18 cellular contexts compared by ENCODE assay signal in the genomic region with DNA sequence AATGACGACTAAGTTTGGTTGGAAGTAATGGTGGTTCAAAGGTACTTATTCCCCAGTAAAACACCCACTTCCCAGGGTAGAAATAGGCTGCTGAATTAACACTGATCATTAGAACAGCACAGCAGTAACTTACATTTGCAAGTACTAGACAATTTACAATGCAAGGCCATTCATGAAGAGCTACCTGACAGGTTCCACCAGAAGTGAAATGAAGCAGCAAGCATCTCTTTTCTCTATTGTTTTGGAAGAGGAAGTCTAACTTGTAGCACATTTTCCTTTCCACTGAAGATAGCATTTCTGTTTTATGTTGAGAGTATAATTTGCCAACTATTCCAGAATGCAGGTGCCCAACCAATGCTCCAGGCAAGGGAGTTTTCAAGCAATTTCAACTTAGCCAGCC.
DNase-seq lines count a peak whose midpoint lies in the region; ATAC-seq and TF ChIP-seq lines count a peak whose summit lies in the region.
"Had no signal": no experiment of that assay in that cellular context is flagged by ENCODE, and none has a peak within 500 bp of the region (broad histone marks: within the 10 kb centered on the region; RNA-seq: fewer than 3 reads in every experiment).

No MANE protein-coding gene starts in this region.

- no peaks in the 10 kb centered on the region for H3K36me3 Mint-ChIP-seq in natural killer cell treated with Interleukin-12 subunit alpha and Interleukin-12 subunit beta and Interleukin-15 and Interleukin-18, amount 100 ng/mL, for 72 hours

- WGBS in right cardiac atrium, result 81% methylated on average over 1 of the region's 1 CpG

- no peaks in the 10 kb centered on the region for H3K4me1 Mint-ChIP-seq in natural killer cell treated with Interleukin-12 subunit alpha and Interleukin-12 subunit beta and Interleukin-15 and Interleukin-18, amount 100 ng/mL, for 72 hours (ENCODE audit: low read depth in 2 of 2)

- H3K27me3 ChIP-seq in right cardiac atrium (ENCODE audit: control insufficient read depth, insufficient read depth), result no peaks in the 10 kb centered on the region

- peak; percentile 76 for DNase-seq in DMS53 treated with DMSO at 0.1 percent for 48 hours (lab: John Stamatoyannopoulos, UW; ENCODE audit: unreplicated experiment)
- peak; percentile 19 for DNase-seq in LNCaP clone FGC (ENCODE audit: low read depth)
- DNase-seq in NCI-H526 treated with DMSO at 0.1 percent for 48 hours (lab: John Stamatoyannopoulos, UW), result peak; percentile 68
- peak; percentile 60 for DNase-seq in epithelial cell of esophagus (ENCODE audit: low read depth)
- no peak for DNase-seq in right cardiac atrium
- DNase-seq in globus pallidus (ENCODE audit: low spot score), result no peak
- no peak for DNase-seq in natural killer cell treated with Interleukin-12 subunit alpha and Interleukin-12 subunit beta and Interleukin-15 and Interleukin-18, amount 100 ng/mL, for 72 hours (ENCODE audit: low spot score)
- DNase-seq in mesenteric fat pad (ENCODE audit: low spot score), result no peak
- DNase-seq: COR-L47, DND-41, HFFc6, NCI-H1105 treated with DMSO at 0.1 percent for 48 hours, NCI-H1930, NCI-H774, SW 1271 had no signal

- no peak for TF ChIP-seq CTCF in LNCaP clone FGC (IDR thresholded peaks at IDR 0.05; ENCODE audit: control insufficient read depth, extremely low read depth, insufficient read depth)
- TF ChIP-seq CTCF in epithelial cell of esophagus (IDR thresholded peaks at IDR 0.05; ENCODE audit: insufficient read depth, low read depth, low read length, missing control alignments), result no peak

- H3K4me3 ChIP-seq in LNCaP clone FGC (ENCODE audit: low read depth, low read length) (no peak overlapping the region), epithelial cell of esophagus (ENCODE audit: low read length) (no peak overlapping the region), right cardiac atrium (ENCODE audit: low read length) (no peak overlapping the region)

- no peak overlapping the region for H3K27ac Mint-ChIP-seq in natural killer cell treated with Interleukin-12 subunit alpha and Interleukin-12 subunit beta and Interleukin-15 and Interleukin-18, amount 100 ng/mL, for 72 hours
- H3K27ac Mint-ChIP-seq: HFFc6 had no signal

- no peak overlapping the region for H3K4me3 Mint-ChIP-seq in natural killer cell treated with Interleukin-12 subunit alpha and Interleukin-12 subunit beta and Interleukin-15 and Interleukin-18, amount 100 ng/mL, for 72 hours
- H3K4me3 Mint-ChIP-seq: HFFc6 had no signal

- ATAC-seq in right cardiac atrium, result no peak
- no peak for ATAC-seq in natural killer cell treated with Interleukin-12 subunit alpha and Interleukin-12 subunit beta and Interleukin-15 and Interleukin-18, amount 100 ng/mL, for 72 hours
- ATAC-seq: HepG2, Panc1 had no signal

- H3K4me1 ChIP-seq in right cardiac atrium (ENCODE audit: control insufficient read depth, insufficient read depth, low read length), result peaks cover 1% of the 10 kb centered on the region

- intact Hi-C loops in right cardiac atrium (cut with DNase I), result no loop called here

- H3K9me3 ChIP-seq in right cardiac atrium (ENCODE audit: control insufficient read depth, low read length), result no peaks in the 10 kb centered on the region

- no peak overlapping the region for H3K27ac ChIP-seq in right cardiac atrium (ENCODE audit: low read length)
- H3K27ac ChIP-seq: KMS-11 had no signal

- H3K9me3 Mint-ChIP-seq in natural killer cell treated with Interleukin-12 subunit alpha and Interleukin-12 subunit beta and Interleukin-15 and Interleukin-18, amount 100 ng/mL, for 72 hours, result no peaks in the 10 kb centered on the region

- H3K27me3 Mint-ChIP-seq in natural killer cell treated with Interleukin-12 subunit alpha and Interleukin-12 subunit beta and Interleukin-15 and Interleukin-18, amount 100 ng/mL, for 72 hours, result peaks cover 22 to 29% of the 10 kb centered on the region in 2 donors

Comparison
In these comparisons a context has a peak if more than half of its experiments do, and no peak if none do; other contexts are left out.
1. DNase-seq: peak in DMS53 treated with DMSO at 0.1 percent for 48 hours (single experiment), LNCaP clone FGC (single experiment), NCI-H526 treated with DMSO at 0.1 percent for 48 hours (single experiment) and epithelial cell of esophagus (single experiment); none in right cardiac atrium (0 of 3), globus pallidus (single experiment), natural killer cell treated with Interleukin-12 subunit alpha and Interleukin-12 subunit beta and Interleukin-15 and Interleukin-18, amount 100 ng/mL, for 72 hours (single experiment) and mesenteric fat pad (single experiment).